ENCODE assay signal across 9 cellular contexts in the genomic region with DNA sequence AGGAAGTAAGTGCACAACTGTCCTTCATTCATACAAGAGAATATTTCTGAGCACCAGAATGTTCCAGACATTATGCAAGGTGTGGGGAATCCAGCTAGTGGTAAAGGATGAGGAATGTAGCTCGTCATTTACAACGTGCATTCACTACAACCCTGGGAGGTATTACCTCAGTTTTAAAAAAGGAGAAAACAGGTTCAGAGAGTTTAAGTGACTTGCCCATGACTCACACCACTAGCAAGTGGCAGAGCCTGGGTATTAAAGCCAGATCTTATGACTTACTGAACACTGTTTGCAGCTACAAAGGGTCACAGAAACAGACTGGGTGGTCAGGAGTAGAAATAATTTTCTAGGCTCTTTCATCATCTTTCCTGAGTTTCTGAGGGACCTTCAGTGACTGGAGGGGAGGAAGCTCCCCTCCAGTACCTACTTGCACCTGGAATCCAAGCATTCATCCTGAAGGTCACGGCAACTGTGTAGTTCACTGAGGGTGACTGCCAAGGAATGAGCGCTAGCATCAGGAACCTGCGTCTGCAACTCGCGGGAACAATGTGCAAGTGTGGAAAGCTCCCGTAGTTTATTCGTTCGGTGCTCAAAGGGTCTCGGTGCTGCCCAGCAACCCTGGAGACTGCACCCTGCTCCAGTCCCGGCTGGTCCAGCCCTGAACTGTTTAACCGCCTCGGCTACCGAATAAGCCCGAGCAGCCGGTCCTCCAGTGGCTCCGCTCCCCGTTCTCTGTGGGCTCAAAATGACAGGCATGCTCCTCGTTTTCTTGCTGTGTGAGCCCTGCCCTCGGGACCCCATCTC. TPM values are rescaled to one million over a fixed set of nuclear protein-coding genes. Genes with fewer than 3 reads are reported as not detected.
DNase-seq lines count a peak whose midpoint lies in the region; ATAC-seq and TF ChIP-seq lines count a peak whose summit lies in the region.
"Had no signal": no experiment of that assay in that cellular context is flagged by ENCODE, and none has a peak within 500 bp of the region (broad histone marks: within the 10 kb centered on the region; RNA-seq: fewer than 3 reads in every experiment).

No MANE protein-coding gene starts in this region.

- H3K4me1 ChIP-seq in PC-9 (replicated peaks; ENCODE audit: insufficient read depth): peaks cover 27% of the 10 kb centered on the region

- H3K27me3 Mint-ChIP-seq in activated T-cell treated with anti-CD3 and anti-CD28 coated beads, Interleukin-2, amount 50 U/mL, for 72 hours (ENCODE audit: low read depth): no peaks in the 10 kb centered on the region
- H3K27me3 Mint-ChIP-seq: naive thymus-derived CD8-positive, alpha-beta T cell had no signal

- no peaks in the 10 kb centered on the region for H3K27me3 ChIP-seq in PC-9 (ENCODE audit: insufficient read depth, low read depth)

- H3K27ac ChIP-seq in PC-9: peak overlapping the region; percentile 86
- H3K27ac ChIP-seq in epithelial cell of prostate: peak overlapping the region; percentile 94

- no peaks in the 10 kb centered on the region for H3K9me3 Mint-ChIP-seq in activated T-cell treated with anti-CD3 and anti-CD28 coated beads, Interleukin-2, amount 50 U/mL, for 72 hours
- H3K9me3 Mint-ChIP-seq: naive thymus-derived CD8-positive, alpha-beta T cell had no signal

- no peak overlapping the region for H3K4me3 Mint-ChIP-seq in activated T-cell treated with anti-CD3 and anti-CD28 coated beads, Interleukin-2, amount 50 U/mL, for 72 hours

- H3K4me3 ChIP-seq in PC-9: peak overlapping the region; percentile 86

- H3K9me3 ChIP-seq in PC-9 (ENCODE audit: insufficient read depth, low read depth): no peaks in the 10 kb centered on the region

- peaks cover 23% of the 10 kb centered on the region; the same call in 1 of the 2 replicates for H3K36me3 ChIP-seq in PC-9 (ENCODE audit: low read depth)

- H3K27ac Mint-ChIP-seq in activated T-cell treated with anti-CD3 and anti-CD28 coated beads, Interleukin-2, amount 50 U/mL, for 72 hours: peak overlapping the region; percentile 9

- H3K36me3 Mint-ChIP-seq in activated T-cell treated with anti-CD3 and anti-CD28 coated beads, Interleukin-2, amount 50 U/mL, for 72 hours (ENCODE audit: insufficient read depth in 2 of 2): peaks cover 3 to 11% of the 10 kb centered on the region in 2 donors

- no peaks in the 10 kb centered on the region for H3K4me1 Mint-ChIP-seq in activated T-cell treated with anti-CD3 and anti-CD28 coated beads, Interleukin-2, amount 50 U/mL, for 72 hours (ENCODE audit: low read depth)

- POLR2A ChIA-PET in PC-9 (lab: Charles Lee; ENCODE audit: unreplicated experiment): interaction anchor here (0.5 to 0.8 kb wide), 9 partner anchors 24 to 1436 kb away, joined by 3 to 7 read pairs (median 4); a partner anchor contains a TSS

- no peaks in the 10 kb centered on the region for H4K20me1 ChIP-seq in PC-9 (ENCODE audit: insufficient read depth)

- BruUV-seq in PC-9 (replicated peaks; lab: Mats Ljungman, UMichigan): TSS peak; percentile 69

- intact Hi-C loops in PC-9 (cut with micrococcal nuclease; ENCODE audit: unreplicated experiment): loop anchor here (1.0 to 5.0 kb wide), 5 partner anchors 139 to 306 kb away; a partner anchor contains a TSS

- peak overlapping the region; percentile 88 for H2AFZ ChIP-seq in PC-9

- CTCF ChIA-PET in PC-9 (lab: Charles Lee): interaction anchor here (1.4 kb wide), 1 partner anchor 55 kb away, joined by 3 read pairs; no protein-coding TSS in a partner anchor

- peaks cover 23% of the 10 kb centered on the region; the same call in 1 of the 2 replicates for H3F3A ChIP-seq in PC-9 (ENCODE audit: insufficient read depth, low read depth)

- no peaks in the 10 kb centered on the region for H3K9me2 ChIP-seq in PC-9 (ENCODE audit: insufficient read depth)

- no peak for TF ChIP-seq CTCF in PC-9 (conservative IDR thresholded peaks at IDR 0.05)

- H3K79me2 ChIP-seq in PC-9 (ENCODE audit: low read depth): peaks cover 12% of the 10 kb centered on the region; the same call in 1 of the 2 replicates

- peak overlapping the region; percentile 97 for H3K4me2 ChIP-seq in PC-9

- ATAC-seq in activated T-cell treated with anti-CD3 and anti-CD28 coated beads, Interleukin-2, amount 50 U/mL, for 72 hours (replicated peaks in 1 of 2): peak; percentile 55 to 59
- ATAC-seq in HG02852 (IDR thresholded peaks at IDR 0.05; ENCODE audit: unreplicated experiment): peak; percentile 29
- no peak for ATAC-seq in GM18870 (IDR thresholded peaks at IDR 0.05; ENCODE audit: unreplicated experiment)

- DNase-seq in activated T-cell treated with anti-CD3 and anti-CD28 coated beads, Interleukin-2, amount 50 U/mL, for 72 hours: peak; percentile 10 to 37
- no peak for DNase-seq in activated T-cell treated with anti-CD3 and anti-CD28 coated beads for 4 hours
- DNase-seq in PC-9: peak; percentile 34 to 97
- peak; percentile 92 for DNase-seq in epithelial cell of prostate (ENCODE audit: low read depth, low spot score)
- peak; percentile 84 for DNase-seq in myocyte (ENCODE audit: low read depth)
- no peak for DNase-seq in activated gamma-delta T cell (lab: John Stamatoyannopoulos, UW)

RNA-seq across cellular contexts. Expression of a gene that starts 0.6 kb away (rescaled TPM):
- under 1 TPM in 1 of 2 donors, not detected in 1; 0.28 TPM for total RNA-seq in activated T-cell treated with anti-CD3 and anti-CD28 coated beads, Interleukin-2, amount 50 U/mL, for 72 hours
- 1.9 and 2.9 TPM in 2 replicates for total RNA-seq in PC-9 (2021)
- total RNA-seq in myocyte: 1.8 and 3.0 TPM in 2 replicates
- polyA plus RNA-seq in myocyte (2012): 1.2 TPM

RNA-seq across cellular contexts. Expression of a gene that starts 0.7 kb away (rescaled TPM):
- total RNA-seq in activated T-cell treated with anti-CD3 and anti-CD28 coated beads, Interleukin-2, amount 50 U/mL, for 72 hours: 10 to 100 TPM; 43.6 to 45.9 TPM
- total RNA-seq in PC-9 (2021): 37.3 and 45.1 TPM in 2 replicates
- total RNA-seq in myocyte: 26.7 and 29.0 TPM in 2 replicates
- 37.6 TPM for polyA plus RNA-seq in myocyte (2012)

RNA-seq across cellular contexts. Expression of a gene that starts 35.2 kb away (rescaled TPM):
- 10 to 100 TPM; 45.0 to 48.9 TPM for total RNA-seq in activated T-cell treated with anti-CD3 and anti-CD28 coated beads, Interleukin-2, amount 50 U/mL, for 72 hours
- total RNA-seq in PC-9 (2021): 29.3 and 33.0 TPM in 2 replicates
- total RNA-seq in myocyte: 35.4 and 44.0 TPM in 2 replicates
- 38.0 TPM for polyA plus RNA-seq in myocyte (2012)

RNA-seq across cellular contexts. Expression of a gene that starts 35.5 kb away (rescaled TPM):
- 10 to 100 TPM; 32.3 to 33.8 TPM for total RNA-seq in activated T-cell treated with anti-CD3 and anti-CD28 coated beads, Interleukin-2, amount 50 U/mL, for 72 hours
- total RNA-seq in PC-9 (2021) (18.5 and 22.7 TPM in 2 replicates), myocyte (34.7 and 41.2 TPM in 2 replicates)
- 18.0 TPM for polyA plus RNA-seq in myocyte (2012)

RNA-seq across cellular contexts. Expression of a gene that starts 45.3 kb away (rescaled TPM):
- 10 to 100 TPM; 23.2 to 26.8 TPM for total RNA-seq in activated T-cell treated with anti-CD3 and anti-CD28 coated beads, Interleukin-2, amount 50 U/mL, for 72 hours
- total RNA-seq in PC-9 (2021) (27.1 and 40.6 TPM in 2 replicates), myocyte (31.6 and 35.7 TPM in 2 replicates)
- polyA plus RNA-seq in myocyte (2012): 25.3 TPM

Comparison
In these comparisons a context has a peak if more than half of its experiments do, and no peak if none do; other contexts are left out.
1. DNase-seq: peak in activated T-cell treated with anti-CD3 and anti-CD28 coated beads, Interleukin-2, amount 50 U/mL, for 72 hours (2 of 2), PC-9 (2 of 2), epithelial cell of prostate (single experiment) and myocyte (single experiment); none in activated T-cell treated with anti-CD3 and anti-CD28 coated beads for 4 hours (single experiment) and activated gamma-delta T cell (single experiment).